Comparison of ENCODE assay signal across 8 cellular contexts in the genomic region with DNA sequence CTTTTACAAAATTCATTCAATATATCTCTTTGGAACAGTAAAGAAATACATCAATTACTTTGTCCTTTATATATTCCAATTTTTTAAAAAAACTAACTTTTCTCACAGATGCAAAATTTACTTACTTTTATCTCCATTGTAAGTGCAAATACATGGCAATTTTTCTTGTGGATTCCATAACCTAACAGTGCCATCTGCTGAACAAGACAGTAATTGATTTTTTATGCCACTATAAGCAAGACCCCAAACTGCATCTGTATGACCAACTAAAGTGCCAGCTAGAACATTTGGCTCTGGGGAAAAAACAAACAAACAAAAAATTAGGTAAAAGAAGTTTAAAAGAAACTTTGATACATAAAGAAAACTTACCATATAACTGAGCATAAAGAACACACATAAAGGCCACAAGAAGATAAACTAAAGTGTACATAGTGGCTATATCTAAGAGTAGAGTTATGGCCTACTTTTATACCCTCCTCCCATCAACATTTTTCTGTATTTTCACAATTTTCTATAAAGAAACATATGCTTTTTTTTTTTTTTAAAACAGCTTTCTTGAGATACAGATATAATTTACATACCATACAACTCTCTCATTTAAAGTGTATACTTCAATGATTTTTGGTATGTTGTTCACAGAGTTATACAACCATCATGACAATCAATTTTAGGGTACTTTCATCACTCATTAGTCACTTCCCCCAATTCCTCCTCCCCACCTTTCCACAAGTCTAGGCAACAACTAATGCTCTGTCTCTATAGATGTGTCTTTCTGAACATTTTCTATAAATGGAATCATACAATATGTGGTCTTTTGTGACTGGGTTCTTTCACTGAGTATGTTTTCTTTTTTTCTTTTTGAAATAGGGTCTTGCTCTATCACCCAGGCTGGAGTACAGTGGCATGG. TPM values are rescaled to one million over a fixed set of nuclear protein-coding genes. Genes with fewer than 3 reads are reported as not detected.
DNase-seq lines count a peak whose midpoint lies in the region; ATAC-seq and TF ChIP-seq lines count a peak whose summit lies in the region.

No MANE protein-coding gene starts in this region.

- DNase-seq in BJ (ENCODE audit: low read depth) (no peak), GM23248 (peak; percentile 37), SW480 (ENCODE audit: low spot score) (peak; percentile 25), kidney epithelial cell (ENCODE audit: low read depth) (no peak), mesenteric fat pad (ENCODE audit: low spot score) (no peak)
- no peak for DNase-seq in activated naive CD8-positive, alpha-beta T cell treated with anti-CD3 and anti-CD28 coated beads for 36 hours
- DNase-seq in activated CD4-positive, alpha-beta T cell treated with anti-CD3 and anti-CD28 coated beads for 48 hours = no peak

- H3K27ac Mint-ChIP-seq in activated naive CD8-positive, alpha-beta T cell treated with anti-CD3 and anti-CD28 coated beads for 36 hours = no peak overlapping the region

- H3K36me3 ChIP-seq in BJ (ENCODE audit: control insufficient read depth, insufficient read depth, low read length) (peaks cover 7% of the 10 kb centered on the region), GM23248 (ENCODE audit: low read depth) (peaks cover 23% of the 10 kb centered on the region; the same call in 1 of the 2 replicates), kidney epithelial cell (ENCODE audit: control insufficient read depth, insufficient read depth, low read length) (no peaks in the 10 kb centered on the region)

- H3K4me1 Mint-ChIP-seq in activated naive CD8-positive, alpha-beta T cell treated with anti-CD3 and anti-CD28 coated beads for 36 hours = no peaks in the 10 kb centered on the region

- no peak overlapping the region for H3K4me3 ChIP-seq in BJ (ENCODE audit: low read depth, low read length)
- H3K4me3 ChIP-seq in GM23248 = no peak overlapping the region
- no peak overlapping the region for H3K4me3 ChIP-seq in kidney epithelial cell (ENCODE audit: low read depth, low read length)

- no peaks in the 10 kb centered on the region for H3K9me3 Mint-ChIP-seq in activated naive CD8-positive, alpha-beta T cell treated with anti-CD3 and anti-CD28 coated beads for 36 hours

- peaks cover 23% of the 10 kb centered on the region; the same call in 1 of the 2 replicates for H3F3A ChIP-seq in GM23248 (ENCODE audit: insufficient read depth)

- ATAC-seq in HG03039 (IDR thresholded peaks at IDR 0.05; ENCODE audit: unreplicated experiment) = no peak

- H3K9ac ChIP-seq in GM23248 = no peak overlapping the region

- 0 out of 2 replicates have a peak, but pooled peaks have one; percentile 20 for TF ChIP-seq CTCF in BJ (IDR thresholded peaks at IDR 0.05; ENCODE audit: insufficient read depth, low read depth, low read length)
- peak; percentile 15 for TF ChIP-seq CTCF in kidney epithelial cell (IDR thresholded peaks at IDR 0.05; ENCODE audit: insufficient read depth, low read length, poor library complexity, severe bottlenecking)

- H3K79me2 ChIP-seq in GM23248 (ENCODE audit: insufficient read depth) = no peaks in the 10 kb centered on the region; the same call in 1 of the 2 replicates

- H3K27me3 Mint-ChIP-seq in activated naive CD8-positive, alpha-beta T cell treated with anti-CD3 and anti-CD28 coated beads for 36 hours = no peaks in the 10 kb centered on the region

- POLR2A ChIA-PET in BJ (lab: Charles Lee) = no interaction called here

- peaks cover 6% of the 10 kb centered on the region for H3K36me3 Mint-ChIP-seq in activated naive CD8-positive, alpha-beta T cell treated with anti-CD3 and anti-CD28 coated beads for 36 hours

- no peak overlapping the region for H2AFZ ChIP-seq in GM23248

- no peaks in the 10 kb centered on the region for H4K20me1 ChIP-seq in GM23248 (ENCODE audit: insufficient read depth)

- H3K4me1 ChIP-seq in GM23248 (ENCODE audit: insufficient read depth) = 0 out of 2 replicates have a peak, but pooled peaks cover 4% of the 10 kb centered on the region

- no peak overlapping the region for H3K4me2 ChIP-seq in GM23248 (ENCODE audit: unreplicated experiment)

- no peaks in the 10 kb centered on the region for H3K9me2 ChIP-seq in GM23248 (ENCODE audit: insufficient read depth)

- H3K4me3 Mint-ChIP-seq in activated naive CD8-positive, alpha-beta T cell treated with anti-CD3 and anti-CD28 coated beads for 36 hours = no peak overlapping the region

- no peaks in the 10 kb centered on the region for H3K27me3 ChIP-seq in BJ (ENCODE audit: control insufficient read depth, insufficient read depth, low read length)
- no peaks in the 10 kb centered on the region for H3K27me3 ChIP-seq in GM23248 (replicated peaks; ENCODE audit: insufficient read depth)
- no peaks in the 10 kb centered on the region for H3K27me3 ChIP-seq in kidney epithelial cell (ENCODE audit: control insufficient read depth, insufficient read depth, low read length)

- in situ Hi-C loops in GM23248 (cut with MboI) = no loop called here

- CTCF ChIA-PET in BJ (lab: Yijun Ruan, JAX) = interaction anchor here (1.1 to 1.8 kb wide), 2 partner anchors 9 to 252 kb away, joined by 4 read pairs; no protein-coding TSS in a partner anchor

- no peaks in the 10 kb centered on the region for H3K9me3 ChIP-seq in GM23248 (ENCODE audit: low read depth)

- no peak overlapping the region for H3K27ac ChIP-seq in GM23248

RNA-seq across cellular contexts. Expression of a gene that starts 32.6 kb away (rescaled TPM):
- 0.10 and 0.18 TPM in 2 replicates for polyA plus RNA-seq in BJ (2011; rRNA removed)
- polyA minus RNA-seq in BJ (2011; rRNA and poly(A)+ RNA removed) = not detected in 2 replicates
- total RNA-seq in GM23248 (2014; rRNA removed; shearing (Covaris generic)) = 2.7 TPM in 1 of 2 replicates, not detected in the other
- 0.09 TPM in 1 of 2 replicates, not detected in the other for polyA plus RNA-seq in GM23248 (2016; fragmentation: Nextera tagmentation; extraction: Ambion mirVana)
- 16.4 and 18.8 TPM in 2 replicates for total RNA-seq in kidney epithelial cell
- 1 to 10 TPM; 6.4 to 7.2 TPM for total RNA-seq in activated naive CD8-positive, alpha-beta T cell treated with anti-CD3 and anti-CD28 coated beads for 36 hours
- total RNA-seq in mesenteric fat pad = 5.8 TPM

Comparison
In these comparisons a context has a peak if more than half of its experiments do, and no peak if none do; other contexts are left out.
1. DNase-seq: peak in GM23248 (single experiment) and SW480 (single experiment); none in BJ (single experiment), kidney epithelial cell (single experiment), activated naive CD8-positive, alpha-beta T cell treated with anti-CD3 and anti-CD28 coated beads for 36 hours (single experiment), activated CD4-positive, alpha-beta T cell treated with anti-CD3 and anti-CD28 coated beads for 48 hours (single experiment) and mesenteric fat pad (single experiment).